Comparison of ENCODE assay signal across 16 cellular contexts in genomic region chr5:17277907-17278306, GRCh38.
DNase-seq lines count a peak whose midpoint lies in the region; ATAC-seq and TF ChIP-seq lines count a peak whose summit lies in the region.
"Had no signal": no experiment of that assay in that cellular context is flagged by ENCODE, and none has a peak within 500 bp of the region (broad histone marks: within the 10 kb centered on the region; RNA-seq: fewer than 3 reads in every experiment).

No MANE protein-coding gene starts in this region.

- intact Hi-C loops in activated CD4-positive, alpha-beta T cell treated with anti-CD3 and anti-CD28 coated beads, Interleukin-2, amount 10 ng/mL, durations not matched to agents 24 days and 14 days (cut with micrococcal nuclease) = no loop called here

- TF ChIP-seq CTCF in GM10248 (IDR thresholded peaks at IDR 0.05; ENCODE audit: control extremely low read depth, extremely low read depth, low read depth, missing control alignments) (no peak), HFFc6 (IDR thresholded peaks at IDR 0.05) (no peak)

- ATAC-seq in GM19372 (IDR thresholded peaks at IDR 0.05; ENCODE audit: low read depth, unreplicated experiment) = peak; percentile 27
- peak; percentile 42 for ATAC-seq in HG02798 (IDR thresholded peaks at IDR 0.05; ENCODE audit: poor library complexity, unreplicated experiment)
- no peak for ATAC-seq in HG03139 (IDR thresholded peaks at IDR 0.05; ENCODE audit: unreplicated experiment)
- ATAC-seq: GM23338, psoas muscle, SK-N-SH treated with all-trans-retinoic acid at 6 μM for 48 hours had no signal

- H3K4me3 Mint-ChIP-seq in activated CD4-positive, alpha-beta T cell treated with anti-CD3 and anti-CD28 coated beads, Interleukin-2, amount 10 ng/mL, durations not matched to agents 24 days and 14 days = no peak overlapping the region
- no peak overlapping the region for H3K4me3 Mint-ChIP-seq in HFFc6
- H3K4me3 Mint-ChIP-seq: activated T-helper 1 cell treated with anti-CD3 and anti-CD28 coated beads, Interleukin-12 subunit alpha, Interleukin-12 subunit beta, Interleukin-2, Interleukin-4 antibody, amounts not matched to agents 30 ng/mL and 10 ng/mL and 1 ng/mL, durations not matched to agents 14 hours and 24 hours and 36 hours; GM23338; immature natural killer cell had no signal

- CTCF ChIA-PET in GM10248 (lab: Yijun Ruan, JAX) = interaction anchor here (0.8 to 2.5 kb wide), 3 partner anchors 54 to 1028 kb away, joined by 3 to 14 read pairs (median 3); no protein-coding TSS in a partner anchor

- H3K4me1 Mint-ChIP-seq in activated CD4-positive, alpha-beta T cell treated with anti-CD3 and anti-CD28 coated beads, Interleukin-2, amount 10 ng/mL, durations not matched to agents 24 days and 14 days = peaks cover 2% of the 10 kb centered on the region
- 0 out of 2 replicates have a peak, but pooled peaks cover 5% of the 10 kb centered on the region for H3K4me1 Mint-ChIP-seq in HFFc6 (ENCODE audit: low read depth)

- POLR2A ChIA-PET in GM10248 (lab: Yijun Ruan, JAX) = no interaction called here

- no peaks in the 10 kb centered on the region for H3K27me3 Mint-ChIP-seq in activated CD4-positive, alpha-beta T cell treated with anti-CD3 and anti-CD28 coated beads, Interleukin-2, amount 10 ng/mL, durations not matched to agents 24 days and 14 days
- H3K27me3 Mint-ChIP-seq in HFFc6 (ENCODE audit: insufficient read depth) = no peaks in the 10 kb centered on the region

- no peak overlapping the region for H3K27ac Mint-ChIP-seq in activated CD4-positive, alpha-beta T cell treated with anti-CD3 and anti-CD28 coated beads, Interleukin-2, amount 10 ng/mL, durations not matched to agents 24 days and 14 days
- H3K27ac Mint-ChIP-seq in HFFc6 = no peak overlapping the region
- H3K27ac Mint-ChIP-seq: activated T-helper 1 cell treated with anti-CD3 and anti-CD28 coated beads, Interleukin-12 subunit alpha, Interleukin-12 subunit beta, Interleukin-2, Interleukin-4 antibody, amounts not matched to agents 30 ng/mL and 10 ng/mL and 1 ng/mL, durations not matched to agents 14 hours and 24 hours and 36 hours; immature natural killer cell had no signal

- H3K9me3 Mint-ChIP-seq in activated CD4-positive, alpha-beta T cell treated with anti-CD3 and anti-CD28 coated beads, Interleukin-2, amount 10 ng/mL, durations not matched to agents 24 days and 14 days = no peaks in the 10 kb centered on the region
- no peaks in the 10 kb centered on the region for H3K9me3 Mint-ChIP-seq in HFFc6
- H3K9me3 Mint-ChIP-seq: activated T-helper 1 cell treated with anti-CD3 and anti-CD28 coated beads, Interleukin-12 subunit alpha, Interleukin-12 subunit beta, Interleukin-2, Interleukin-4 antibody, amounts not matched to agents 30 ng/mL and 10 ng/mL and 1 ng/mL, durations not matched to agents 14 hours and 24 hours and 36 hours; GM23338 had no signal

- peak; percentile 28 for DNase-seq in GM10248 (ENCODE audit: extremely low spot score)
- DNase-seq in NCI-H526 (lab: John Stamatoyannopoulos, UW) = peak; percentile 72 to 82
- DNase-seq in activated CD4-positive, alpha-beta T cell treated with anti-CD3 and anti-CD28 coated beads, Interleukin-2, amount 10 ng/mL, durations not matched to agents 24 days and 14 days = no peak
- no peak for DNase-seq in HFFc6
- no peak for DNase-seq in MV-4-11 (lab: John Stamatoyannopoulos, UW)
- DNase-seq: foreskin fibroblast; immature natural killer cell; NCI-H2107; psoas muscle; stimulated activated CD8-positive, alpha-beta memory T cell treated with anti-CD3 and anti-CD28 coated beads, Interleukin-4, amount 100 ng/mL, for 48 hours had no signal

- H3K36me3 Mint-ChIP-seq in activated CD4-positive, alpha-beta T cell treated with anti-CD3 and anti-CD28 coated beads, Interleukin-2, amount 10 ng/mL, durations not matched to agents 24 days and 14 days (ENCODE audit: low read depth) = no peaks in the 10 kb centered on the region
- H3K36me3 Mint-ChIP-seq in HFFc6 (ENCODE audit: low read depth) = peaks cover 26% of the 10 kb centered on the region

Comparison
In these comparisons a context has a peak if more than half of its experiments do, and no peak if none do; other contexts are left out.
1. DNase-seq: peak in GM10248 (single experiment) and NCI-H526 (2 of 2); none in activated CD4-positive, alpha-beta T cell treated with anti-CD3 and anti-CD28 coated beads, Interleukin-2, amount 10 ng/mL, durations not matched to agents 24 days and 14 days (single experiment), HFFc6 (single experiment) and MV-4-11 (single experiment).